11 cellular contexts compared by ENCODE assay signal in the genomic region with DNA sequence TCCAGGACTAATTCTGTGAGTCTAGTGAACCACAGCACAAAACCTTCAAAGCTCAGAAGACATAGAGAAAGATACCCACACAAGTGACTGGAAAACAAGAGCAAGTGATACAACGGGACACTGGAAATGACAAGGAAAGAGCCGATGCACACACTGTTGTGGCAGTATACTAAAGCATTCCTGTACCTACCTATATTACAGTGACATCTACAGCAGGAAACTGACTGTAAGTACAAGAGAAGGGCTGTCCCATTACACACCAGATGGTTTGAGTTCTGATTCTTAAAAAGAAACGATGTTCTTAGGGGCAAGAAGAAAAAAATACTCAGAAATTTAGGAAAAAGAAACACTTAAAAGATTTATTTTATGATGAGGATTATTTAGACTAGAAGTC. TPM values are rescaled to one million over a fixed set of nuclear protein-coding genes. Genes with fewer than 3 reads are reported as not detected.
A peak's percentile ranks its signal among the peaks of the same experiment; 100 is the strongest.
DNase-seq lines count a peak whose midpoint lies in the region; ATAC-seq and TF ChIP-seq lines count a peak whose summit lies in the region.
"Had no signal": no experiment of that assay in that cellular context is flagged by ENCODE, and none has a peak within 500 bp of the region (broad histone marks: within the 10 kb centered on the region; RNA-seq: fewer than 3 reads in every experiment).

No MANE protein-coding gene starts in this region.

- TF ChIP-seq CTCF in VCaP (conservative IDR thresholded peaks at IDR 0.05) (no peak), endothelial cell (IDR thresholded peaks at IDR 0.05; ENCODE audit: unreplicated experiment) (no peak), omental fat pad (IDR thresholded peaks at IDR 0.05) (no peak)

- peaks cover 56% of the 10 kb centered on the region for H3K4me1 Mint-ChIP-seq in T-helper 1 cell treated with Interleukin-12 subunit alpha and Interleukin-12 subunit beta and Interleukin-4 antibody, amounts not matched to agents 30 μg/mL and 1 μg/mL, for 36 hours (ENCODE audit: low read depth)
- H3K4me1 Mint-ChIP-seq in immature natural killer cell (peaks cover 35 to 68% of the 10 kb centered on the region in 2 donors), endothelial cell (ENCODE audit: unreplicated experiment) (peaks cover 26% of the 10 kb centered on the region)

- H3K27me3 Mint-ChIP-seq in T-helper 1 cell treated with Interleukin-12 subunit alpha and Interleukin-12 subunit beta and Interleukin-4 antibody, amounts not matched to agents 30 μg/mL and 1 μg/mL, for 36 hours (ENCODE audit: low read depth), result no peaks in the 10 kb centered on the region
- no peaks in the 10 kb centered on the region for H3K27me3 Mint-ChIP-seq in immature natural killer cell (ENCODE audit: low read depth in 3 of 3)
- peaks cover 2% of the 10 kb centered on the region for H3K27me3 Mint-ChIP-seq in endothelial cell (ENCODE audit: unreplicated experiment)

- peak; percentile 21 for ATAC-seq in stimulated activated naive CD8-positive, alpha-beta T cell treated with anti-CD3 and anti-CD28 coated beads, Interleukin-15, Interleukin-2, amounts not matched to agents 100 U/mL and 50 U/mL, for 24 hours
- ATAC-seq in GM18517 (IDR thresholded peaks at IDR 0.05; ENCODE audit: unreplicated experiment) (no peak), omental fat pad (ENCODE audit: low FRiP score) (no peak)

- H3K4me3 Mint-ChIP-seq in T-helper 1 cell treated with Interleukin-12 subunit alpha and Interleukin-12 subunit beta and Interleukin-4 antibody, amounts not matched to agents 30 μg/mL and 1 μg/mL, for 36 hours, result peak overlapping the region; percentile 68
- H3K4me3 Mint-ChIP-seq in immature natural killer cell (peak overlapping the region in 2 of 5 donors; percentile 4 to 41), endothelial cell (ENCODE audit: unreplicated experiment) (no peak overlapping the region)

- peak overlapping the region; percentile 68 for H3K27ac Mint-ChIP-seq in T-helper 1 cell treated with Interleukin-12 subunit alpha and Interleukin-12 subunit beta and Interleukin-4 antibody, amounts not matched to agents 30 μg/mL and 1 μg/mL, for 36 hours
- peak overlapping the region in 5 of 6 donors; percentile 60 to 86 (median 79) for H3K27ac Mint-ChIP-seq in immature natural killer cell
- no peak overlapping the region for H3K27ac Mint-ChIP-seq in endothelial cell (ENCODE audit: unreplicated experiment)

- H3K36me3 Mint-ChIP-seq in T-helper 1 cell treated with Interleukin-12 subunit alpha and Interleukin-12 subunit beta and Interleukin-4 antibody, amounts not matched to agents 30 μg/mL and 1 μg/mL, for 36 hours (ENCODE audit: low read depth), result peaks cover 43% of the 10 kb centered on the region
- peaks cover 13 to 16% (median 16%) of the 10 kb centered on the region in 3 donors for H3K36me3 Mint-ChIP-seq in immature natural killer cell
- H3K36me3 Mint-ChIP-seq in endothelial cell (ENCODE audit: low read depth, unreplicated experiment), result peaks cover 10% of the 10 kb centered on the region

- H3K27ac ChIP-seq in VCaP, result peak overlapping the region; percentile 99

- DNase-seq in T-helper 1 cell, result no peak
- DNase-seq in immature natural killer cell, result no peak
- no peak for DNase-seq in stimulated activated naive CD8-positive, alpha-beta T cell treated with anti-CD3 and anti-CD28 coated beads, Interleukin-15, Interleukin-2, amounts not matched to agents 100 U/mL and 50 U/mL, for 24 hours
- DNase-seq in endothelial cell (ENCODE audit: low spot score), result no peak
- no peak for DNase-seq in omental fat pad (ENCODE audit: low spot score)
- DNase-seq: foreskin melanocyte; mesendoderm; stimulated activated CD4-positive, alpha-beta T cell treated with anti-CD3 and anti-CD28 coated beads, Interleukin-15, amount 100 ng/mL, for 24 hours had no signal

- H3K9me3 Mint-ChIP-seq in T-helper 1 cell treated with Interleukin-12 subunit alpha and Interleukin-12 subunit beta and Interleukin-4 antibody, amounts not matched to agents 30 μg/mL and 1 μg/mL, for 36 hours, result peaks cover 17% of the 10 kb centered on the region
- peaks cover 0 to 2% (median 0%) of the 10 kb centered on the region in 6 donors for H3K9me3 Mint-ChIP-seq in immature natural killer cell
- H3K9me3 Mint-ChIP-seq in endothelial cell (ENCODE audit: unreplicated experiment), result no peaks in the 10 kb centered on the region

RNA-seq across cellular contexts. Expression of a gene that starts 18.5 kb away (rescaled TPM):
- 10 to 100 TPM; 13.1 to 29.8 (median 20.8) TPM for polyA plus RNA-seq in immature natural killer cell
- total RNA-seq in endothelial cell (ENCODE audit: unreplicated experiment) (32.6 TPM), omental fat pad (10 to 100 TPM; 64.8 to 91.5 (median 76.5) TPM)
